Comparison of ENCODE assay signal across 9 cellular contexts in the genomic region with DNA sequence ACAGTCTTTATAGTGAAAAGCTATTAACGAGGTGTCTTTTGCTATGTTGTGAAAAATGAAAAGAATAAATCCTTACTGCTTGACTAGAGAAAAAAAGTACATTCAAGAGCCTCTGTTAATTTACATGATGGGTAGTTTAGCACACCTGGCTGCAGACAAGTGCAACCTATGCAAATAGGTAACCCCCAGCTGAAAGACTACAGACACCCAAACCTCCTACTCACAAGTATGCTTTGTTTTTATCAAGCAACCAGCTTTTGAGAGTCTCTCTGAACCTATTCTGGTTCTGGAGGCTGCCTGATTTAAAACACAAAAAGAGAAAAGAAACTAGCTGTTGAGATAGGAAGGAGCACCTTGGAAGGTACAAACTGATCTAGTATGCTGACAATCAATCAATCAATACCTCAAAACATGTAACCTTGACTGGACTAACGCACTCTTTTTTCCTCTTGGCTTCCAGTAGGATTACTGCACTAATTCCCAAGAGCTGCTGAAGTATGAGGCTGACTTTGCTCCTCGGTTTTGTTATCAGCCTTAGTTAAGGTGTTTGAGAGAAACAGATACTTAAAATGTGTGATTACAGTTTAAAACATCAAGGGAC.
DNase-seq lines count a peak whose midpoint lies in the region; ATAC-seq and TF ChIP-seq lines count a peak whose summit lies in the region.
"Had no signal": no experiment of that assay in that cellular context is flagged by ENCODE, and none has a peak within 500 bp of the region (broad histone marks: within the 10 kb centered on the region; RNA-seq: fewer than 3 reads in every experiment).

No MANE protein-coding gene starts in this region.

- CTCF ChIA-PET in activated naive CD4-positive, alpha-beta T cell treated with anti-CD3 and anti-CD28 coated beads for 36 hours (lab: Charles Lee): interaction anchor here (0.6 to 1.0 kb wide), 2 partner anchors 92 to 168 kb away, joined by 3 to 4 read pairs; no protein-coding TSS in a partner anchor

- intact Hi-C loops in activated naive CD4-positive, alpha-beta T cell treated with anti-CD3 and anti-CD28 coated beads for 36 hours (cut with micrococcal nuclease): loop anchor here (10.0 kb wide), 1 partner anchor 363 kb away; no protein-coding TSS in a partner anchor
- intact Hi-C loops in tibial artery (cut with DNase I; ENCODE audit: low total_unique reads): no loop called here

- H3K27ac Mint-ChIP-seq in activated naive CD4-positive, alpha-beta T cell treated with anti-CD3 and anti-CD28 coated beads, Interleukin-2, amount 50 U/mL, for 24 hours: peak overlapping the region; percentile 90
- H3K27ac Mint-ChIP-seq in activated naive CD4-positive, alpha-beta T cell treated with anti-CD3 and anti-CD28 coated beads for 36 hours: no peak overlapping the region

- peaks cover 30% of the 10 kb centered on the region for H3K4me1 Mint-ChIP-seq in activated naive CD4-positive, alpha-beta T cell treated with anti-CD3 and anti-CD28 coated beads, Interleukin-2, amount 50 U/mL, for 24 hours
- peaks cover 22% of the 10 kb centered on the region for H3K4me1 Mint-ChIP-seq in activated naive CD4-positive, alpha-beta T cell treated with anti-CD3 and anti-CD28 coated beads for 36 hours (ENCODE audit: low read depth)

- H3K27ac ChIP-seq in tibial artery: peak overlapping the region; percentile 7 to 36
- H3K27ac ChIP-seq: SJSA1 had no signal

- no peak overlapping the region for H3K4me3 ChIP-seq in cardiac fibroblast (replicated peaks in 1 of 2; ENCODE audit: low read depth in 2 of 2, low read length in 2 of 2)
- peak overlapping the region in 1 of 2 donors; percentile 15 for H3K4me3 ChIP-seq in tibial artery
- H3K4me3 ChIP-seq in MG63: no peak overlapping the region
- H3K4me3 ChIP-seq in BE2C (ENCODE audit: low read depth, low read length): no peak overlapping the region
- H3K4me3 ChIP-seq: SJSA1 had no signal

- H3K27me3 ChIP-seq in tibial artery: no peaks in the 10 kb centered on the region
- no peaks in the 10 kb centered on the region for H3K27me3 ChIP-seq in MG63
- H3K27me3 ChIP-seq in BE2C: no peaks in the 10 kb centered on the region
- H3K27me3 ChIP-seq: SJSA1 had no signal

- no peak for DNase-seq in activated naive CD4-positive, alpha-beta T cell treated with anti-CD3 and anti-CD28 coated beads for 36 hours
- peak; percentile 16 to 25 for DNase-seq in cardiac fibroblast (ENCODE audit: low read depth in 2 of 2)
- no peak for DNase-seq in tibial artery
- DNase-seq in MG63: no peak
- DNase-seq in GM10266 (ENCODE audit: extremely low spot score): no peak
- DNase-seq in BE2C: no peak

- peaks cover 7% of the 10 kb centered on the region for H3K36me3 Mint-ChIP-seq in activated naive CD4-positive, alpha-beta T cell treated with anti-CD3 and anti-CD28 coated beads, Interleukin-2, amount 50 U/mL, for 24 hours
- no peaks in the 10 kb centered on the region for H3K36me3 Mint-ChIP-seq in activated naive CD4-positive, alpha-beta T cell treated with anti-CD3 and anti-CD28 coated beads for 36 hours (ENCODE audit: low read depth)

- H3K36me3 ChIP-seq in tibial artery (peaks cover 0 to 7% (median 0%) of the 10 kb centered on the region in 3 donors), MG63 (no peaks in the 10 kb centered on the region), BE2C (no peaks in the 10 kb centered on the region)
- H3K36me3 ChIP-seq: SJSA1 had no signal

- H3K4me1 ChIP-seq in tibial artery (peaks cover 0 to 20% (median 3%) of the 10 kb centered on the region in 4 donors), BE2C (no peaks in the 10 kb centered on the region)

- ATAC-seq in HG03097 (IDR thresholded peaks at IDR 0.05; ENCODE audit: low FRiP score, unreplicated experiment): peak; percentile 58

- peaks cover 0 to 7% (median 6%) of the 10 kb centered on the region in 3 donors for H3K9me3 ChIP-seq in tibial artery
- no peaks in the 10 kb centered on the region for H3K9me3 ChIP-seq in MG63
- H3K9me3 ChIP-seq in BE2C: no peaks in the 10 kb centered on the region
- H3K9me3 ChIP-seq: SJSA1 had no signal

- H3K9me3 Mint-ChIP-seq in activated naive CD4-positive, alpha-beta T cell treated with anti-CD3 and anti-CD28 coated beads, Interleukin-2, amount 50 U/mL, for 24 hours: peaks cover 8% of the 10 kb centered on the region
- H3K9me3 Mint-ChIP-seq in activated naive CD4-positive, alpha-beta T cell treated with anti-CD3 and anti-CD28 coated beads for 36 hours: peaks cover 16% of the 10 kb centered on the region

- H3K4me3 Mint-ChIP-seq in activated naive CD4-positive, alpha-beta T cell treated with anti-CD3 and anti-CD28 coated beads, Interleukin-2, amount 50 U/mL, for 24 hours: peak overlapping the region; percentile 51
- H3K4me3 Mint-ChIP-seq in activated naive CD4-positive, alpha-beta T cell treated with anti-CD3 and anti-CD28 coated beads for 36 hours: no peak overlapping the region

- no peak for TF ChIP-seq CTCF in cardiac fibroblast (IDR thresholded peaks at IDR 0.05; ENCODE audit: low read depth, low read length)
- TF ChIP-seq CTCF in tibial artery (IDR thresholded peaks at IDR 0.05): no peak
- TF ChIP-seq CTCF in GM10266 (IDR thresholded peaks at IDR 0.05; ENCODE audit: control insufficient read depth, insufficient read depth, low read depth, missing control alignments): no peak
- TF ChIP-seq CTCF in BE2C (IDR thresholded peaks at IDR 0.05; ENCODE audit: low read depth, low read length): no peak

- no peaks in the 10 kb centered on the region for H3K27me3 Mint-ChIP-seq in activated naive CD4-positive, alpha-beta T cell treated with anti-CD3 and anti-CD28 coated beads, Interleukin-2, amount 50 U/mL, for 24 hours
- no peaks in the 10 kb centered on the region for H3K27me3 Mint-ChIP-seq in activated naive CD4-positive, alpha-beta T cell treated with anti-CD3 and anti-CD28 coated beads for 36 hours (ENCODE audit: low read depth)

Comparison
In these comparisons a context has a peak if more than half of its experiments do, and no peak if none do; other contexts are left out.
1. DNase-seq: peak in cardiac fibroblast (2 of 2); none in activated naive CD4-positive, alpha-beta T cell treated with anti-CD3 and anti-CD28 coated beads for 36 hours (single experiment), tibial artery (0 of 2), MG63 (single experiment), GM10266 (single experiment) and BE2C (single experiment).